In genomic region chr9:133809335-133809734, GRCh38 we compare ENCODE assay signal across 28 cellular contexts.
"Had no signal": no experiment of that assay in that cellular context is flagged by ENCODE, and none has a peak within 500 bp of the region (broad histone marks: within the 10 kb centered on the region; RNA-seq: fewer than 3 reads in every experiment).

No MANE protein-coding gene starts in this region.

- FAIRE-seq: islet of Langerhans, kidney, pancreas, small intestine had no signal

- H3K27me3 Mint-ChIP-seq: naive thymus-derived CD8-positive, alpha-beta T cell; stimulated activated naive CD8-positive, alpha-beta T cell treated with anti-CD3 and anti-CD28 coated beads, Interleukin-15, amount 100 ng/mL, for 72 hours; type B pancreatic cell had no signal

- H3K36me3 ChIP-seq: neutrophil, prostate gland had no signal

- H3K4me1 Mint-ChIP-seq: immature natural killer cell; naive thymus-derived CD8-positive, alpha-beta T cell; neural crest cell; stimulated activated effector memory CD8-positive, alpha-beta T cell treated with anti-CD3 and anti-CD28 coated beads, Interleukin-12 subunit alpha, Interleukin-12 subunit beta, amount 100 ng/mL, for 72 hours; stimulated activated naive CD8-positive, alpha-beta T cell treated with anti-CD3 and anti-CD28 coated beads, Interleukin-15, amount 100 ng/mL, for 72 hours had no signal

- H3K27me3 ChIP-seq: left lung, neutrophil, pancreas, sigmoid colon, spleen, tibial nerve had no signal

- DNase-seq: hippocampal formation; immature natural killer cell; kidney; left colon; left lung; lower lobe of right lung; mammary epithelial cell; mesenchymal stem cell; naive thymus-derived CD8-positive, alpha-beta T cell; occipital lobe; pancreas; posterior cingulate gyrus; retina; sigmoid colon; small intestine; spleen; stimulated activated CD4-positive, alpha-beta T cell treated with anti-CD3 and anti-CD28 coated beads, Interleukin-4, amount 100 ng/mL, for 24 hours; stimulated activated naive CD4-positive, alpha-beta T cell treated with Interleukin-2 at 50 U/mL for 16 hours; stimulated activated naive CD8-positive, alpha-beta T cell treated with anti-CD3 and anti-CD28 coated beads, Interleukin-15, amount 100 ng/mL, for 72 hours; substantia nigra had no signal

- H3K4me3 ChIP-seq: left lung, lower lobe of right lung, pancreas, prostate gland, sigmoid colon, spleen, tibial nerve had no signal

- H3K27ac ChIP-seq: left lung, lower lobe of right lung, neutrophil, pancreas, prostate gland, sigmoid colon, spleen, tibial nerve had no signal

- H3K36me3 Mint-ChIP-seq: immature natural killer cell; naive thymus-derived CD8-positive, alpha-beta T cell; stimulated activated effector memory CD8-positive, alpha-beta T cell treated with anti-CD3 and anti-CD28 coated beads, Interleukin-12 subunit alpha, Interleukin-12 subunit beta, amount 100 ng/mL, for 72 hours; type B pancreatic cell had no signal

- H3K9me3 ChIP-seq: left lung, lower lobe of right lung, neutrophil, pancreas, prostate gland, sigmoid colon, spleen, tibial nerve had no signal

- H3K4me1 ChIP-seq: left lung, lower lobe of right lung, pancreas, prostate gland, tibial nerve had no signal

- H3K9me3 Mint-ChIP-seq: immature natural killer cell; naive thymus-derived CD8-positive, alpha-beta T cell; nephron; neural crest cell; stimulated activated effector memory CD8-positive, alpha-beta T cell treated with anti-CD3 and anti-CD28 coated beads, Interleukin-12 subunit alpha, Interleukin-12 subunit beta, amount 100 ng/mL, for 72 hours; stimulated activated naive CD8-positive, alpha-beta T cell treated with anti-CD3 and anti-CD28 coated beads, Interleukin-15, amount 100 ng/mL, for 72 hours; type B pancreatic cell had no signal

- H3K4me3 Mint-ChIP-seq: immature natural killer cell; naive thymus-derived CD8-positive, alpha-beta T cell; nephron; neural crest cell; stimulated activated effector memory CD8-positive, alpha-beta T cell treated with anti-CD3 and anti-CD28 coated beads, Interleukin-12 subunit alpha, Interleukin-12 subunit beta, amount 100 ng/mL, for 72 hours; stimulated activated naive CD8-positive, alpha-beta T cell treated with anti-CD3 and anti-CD28 coated beads, Interleukin-15, amount 100 ng/mL, for 72 hours; type B pancreatic cell had no signal

- H3K27ac Mint-ChIP-seq: immature natural killer cell; naive thymus-derived CD8-positive, alpha-beta T cell; nephron; stimulated activated effector memory CD8-positive, alpha-beta T cell treated with anti-CD3 and anti-CD28 coated beads, Interleukin-12 subunit alpha, Interleukin-12 subunit beta, amount 100 ng/mL, for 72 hours; stimulated activated naive CD8-positive, alpha-beta T cell treated with anti-CD3 and anti-CD28 coated beads, Interleukin-15, amount 100 ng/mL, for 72 hours; type B pancreatic cell had no signal
